Comparison of ENCODE assay signal across 1 cellular context in genomic region chr21:33660406-33660805, GRCh38.
TF ChIP-seq lines count a peak whose summit lies in the region.

No MANE protein-coding gene starts in this region.

TF ChIP-seq in GM23338, 12 proteins besides CTCF, POLR2A, EP300 and RAD21:
- TF ChIP-seq NANOG (IDR thresholded peaks at IDR 0.05; ENCODE audit: borderline replicate concordance) (no peak), JUNB (IDR thresholded peaks at IDR 0.05; ENCODE audit: unreplicated experiment) (no peak), EZH2phosphoT487 (IDR thresholded peaks at IDR 0.05; ENCODE audit: unreplicated experiment) (no peak), CREB1 (CRISPR knock-in tag; IDR thresholded peaks at IDR 0.05; ENCODE audit: low read depth) (no peak), ZNF114 (CRISPR knock-in tag; IDR thresholded peaks at IDR 0.05) (no peak)
